In the genomic region with DNA sequence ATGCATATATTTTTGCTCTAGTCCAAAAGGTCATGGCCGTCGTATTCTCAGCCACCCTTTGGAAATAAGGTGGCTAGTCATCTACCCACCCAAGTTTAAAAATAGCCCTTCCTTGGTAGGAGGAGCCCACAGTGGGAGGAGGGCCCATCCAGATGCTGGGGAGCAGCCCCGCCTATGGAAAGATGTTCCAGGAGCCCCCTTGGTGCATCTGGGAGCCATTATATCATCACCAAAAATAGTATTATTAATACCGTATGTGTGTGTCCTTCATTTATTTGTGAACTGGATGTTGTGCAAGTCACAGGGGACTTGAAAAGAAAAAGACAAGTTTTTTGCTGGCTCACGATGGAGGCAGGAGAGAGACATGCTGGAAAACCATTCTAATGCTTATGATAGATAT, we compare ENCODE assay signal across 22 cellular contexts.
"Had no signal": no experiment of that assay in that cellular context is flagged by ENCODE, and none has a peak within 500 bp of the region (broad histone marks: within the 10 kb centered on the region; RNA-seq: fewer than 3 reads in every experiment).

No MANE protein-coding gene starts in this region.

- H3K9me3 ChIP-seq: adrenal gland, left lung, right atrium auricular region had no signal

- H3K27me3 ChIP-seq: adrenal gland, cardiac muscle cell, left lung, right atrium auricular region, tibial artery had no signal

- H3K4me1 Mint-ChIP-seq: activated naive CD4-positive, alpha-beta T cell treated with anti-CD3 and anti-CD28 coated beads, Interleukin-2, amount 50 U/mL, for 24 hours; neural crest cell had no signal

- H3K9me3 Mint-ChIP-seq: activated naive CD4-positive, alpha-beta T cell treated with anti-CD3 and anti-CD28 coated beads, Interleukin-2, amount 50 U/mL, for 24 hours; activated T-cell treated with anti-CD3 and anti-CD28 coated beads, Interleukin-2, amount 50 U/mL, for 72 hours; effector memory CD8-positive, alpha-beta T cell had no signal

- H3K4me3 Mint-ChIP-seq: activated naive CD4-positive, alpha-beta T cell treated with anti-CD3 and anti-CD28 coated beads, Interleukin-2, amount 50 U/mL, for 24 hours; activated T-cell treated with anti-CD3 and anti-CD28 coated beads, Interleukin-2, amount 50 U/mL, for 72 hours; effector memory CD8-positive, alpha-beta T cell; neural crest cell had no signal

- H3K27ac ChIP-seq: adrenal gland, cardiac muscle cell, epithelial cell of prostate, left lung, right atrium auricular region, tibial artery, VCaP had no signal

- DNase-seq: activated CD4-positive, alpha-beta T cell treated with anti-CD3 and anti-CD28 coated beads, Interleukin-2, amount 50 U/mL, for 1 hour; activated CD4-positive, CD25-positive, alpha-beta regulatory T cell treated with anti-CD3 and anti-CD28 coated beads, Interleukin-2, amount 50 U/mL, for 72 hours; activated CD8-positive, alpha-beta memory T cell treated with anti-CD3 and anti-CD28 coated beads for 24 hours; activated CD8-positive, alpha-beta memory T cell treated with anti-CD3 and anti-CD28 coated beads, Interleukin-2, amount 50 U/mL, for 48 hours; activated effector memory CD4-positive, alpha-beta T cell treated with anti-CD3 and anti-CD28 coated beads, Interleukin-2, amount 50 U/mL, for 16 hours; activated T-cell treated with anti-CD3 and anti-CD28 coated beads, Interleukin-2, amount 50 U/mL, for 72 hours; adrenal gland; dermis blood vessel endothelial cell; effector memory CD8-positive, alpha-beta T cell; kidney; left lung; stimulated activated CD4-positive, alpha-beta T cell treated with anti-CD3 and anti-CD28 coated beads, Interleukin-2, amount 100 ng/mL, for 24 hours; stimulated activated naive CD4-positive, alpha-beta T cell treated with Interleukin-2 at 50 U/mL for 16 hours; T-helper 2 cell; tibial artery had no signal

- H3K36me3 ChIP-seq: adrenal gland, cardiac muscle cell, left lung, right atrium auricular region, tibial artery had no signal

- H3K4me1 ChIP-seq: adrenal gland, left lung, right atrium auricular region, tibial artery had no signal

- H3K27ac Mint-ChIP-seq: activated naive CD4-positive, alpha-beta T cell treated with anti-CD3 and anti-CD28 coated beads, Interleukin-2, amount 50 U/mL, for 24 hours; activated T-cell treated with anti-CD3 and anti-CD28 coated beads, Interleukin-2, amount 50 U/mL, for 72 hours; effector memory CD8-positive, alpha-beta T cell; progenitor cell of endocrine pancreas had no signal

- H3K4me3 ChIP-seq: adrenal gland, cardiac muscle cell, left lung, right atrium auricular region, tibial artery had no signal

- ATAC-seq: activated T-cell treated with anti-CD3 and anti-CD28 coated beads, Interleukin-2, amount 50 U/mL, for 72 hours; effector memory CD8-positive, alpha-beta T cell; left lung had no signal
